In genomic region chr11:100815787-100816330, GRCh38 we compare ENCODE assay signal across 22 cellular contexts.
DNase-seq lines count a peak whose midpoint lies in the region; TF ChIP-seq lines count a peak whose summit lies in the region.
"Had no signal": no experiment of that assay in that cellular context is flagged by ENCODE, and none has a peak within 500 bp of the region (broad histone marks: within the 10 kb centered on the region; RNA-seq: fewer than 3 reads in every experiment).

No MANE protein-coding gene starts in this region.

- no peak overlapping the region for H3K4me3 ChIP-seq in HEK293 (ENCODE audit: low read depth, low read length)
- H3K4me3 ChIP-seq: BLaER1, GM12878 had no signal

- peak; percentile 91 for DNase-seq in SK-MEL-5 (ENCODE audit: low read depth, low spot score)
- DNase-seq in foreskin melanocyte, result peak; percentile 98
- no peak for DNase-seq in iPS-NIHi7 (ENCODE audit: extremely low spot score)
- no peak for DNase-seq in NCI-H1930 (lab: John Stamatoyannopoulos, UW)
- DNase-seq: 8988T; ACHN; BE2C; C1 segment of cervical spinal cord; CD4-positive, alpha-beta memory T cell; CD4-positive, CD25-positive, alpha-beta regulatory T cell; CD8-positive, alpha-beta memory T cell; COR-L47; DMS 273 treated with DMSO at 0.1 percent for 48 hours; DMS153; DMS53; DMS79; DND-41; EL; GDM1 had no signal

- H3K4me1 ChIP-seq in HEK293 (ENCODE audit: control insufficient read depth, insufficient read depth, low read length), result no peaks in the 10 kb centered on the region
- H3K4me1 ChIP-seq: BLaER1 had no signal

- CTCF ChIA-PET in HEK293 (lab: Yijun Ruan, JAX), result no interaction called here

- H3K9me3 ChIP-seq in HEK293 (ENCODE audit: control insufficient read depth, insufficient read depth, low read depth, low read length), result no peaks in the 10 kb centered on the region
- H3K9me3 ChIP-seq: BE2C had no signal

- POLR2A ChIA-PET in HEK293 (lab: Yijun Ruan, JAX), result no interaction called here

- no peaks in the 10 kb centered on the region for H3K36me3 ChIP-seq in HEK293 (ENCODE audit: control insufficient read depth in 2 of 2, insufficient read depth in 1 of 2, low read length in 2 of 2)
- H3K36me3 ChIP-seq: BE2C, BLaER1 had no signal

- in situ Hi-C loops in SK-MEL-5 (cut with HindIII; ENCODE audit: low pct_unique_long_range_greater_than_20kb, low sequenced_read_pairs), result no loop called here

- TF ChIP-seq CTCF in HEK293 (tag by site-specific recombination; IDR thresholded peaks at IDR 0.05), result no peak

- H3K27ac ChIP-seq in HEK293 (ENCODE audit: extremely low read depth, low read depth, low read length), result no peak overlapping the region
- H3K27ac ChIP-seq: BLaER1 had no signal

TF ChIP-seq in HEK293, 187 proteins besides CTCF, POLR2A, EP300 and RAD21:
- TF ChIP-seq ZNF19 (tag by site-specific recombination; IDR thresholded peaks at IDR 0.05; ENCODE audit: low read depth) (no peak), ZNF146 (tag by site-specific recombination; IDR thresholded peaks at IDR 0.05) (peak; percentile 64)

Comparison
In these comparisons a context has a peak if more than half of its experiments do, and no peak if none do; other contexts are left out.
1. DNase-seq: peak in SK-MEL-5 (single experiment) and foreskin melanocyte (single experiment); none in iPS-NIHi7 (single experiment) and NCI-H1930 (0 of 2).